ENCODE assay signal across 9 cellular contexts in genomic region chr3:151009430-151009829, GRCh38. TPM values are rescaled to one million over a fixed set of nuclear protein-coding genes. Genes with fewer than 3 reads are reported as not detected.
"Had no signal": no experiment of that assay in that cellular context is flagged by ENCODE, and none has a peak within 500 bp of the region (broad histone marks: within the 10 kb centered on the region; RNA-seq: fewer than 3 reads in every experiment).

No MANE protein-coding gene starts in this region.

- H3K4me1 ChIP-seq: HAP-1 had no signal

- H3K27ac ChIP-seq: GM23248 had no signal

- H3K9me3 Mint-ChIP-seq: HFFc6, IgD-negative memory B cell had no signal

- H3K27ac Mint-ChIP-seq: HFFc6, IgD-negative memory B cell had no signal

- H3K36me3 Mint-ChIP-seq: IgD-negative memory B cell had no signal

- H3K4me3 Mint-ChIP-seq: HFFc6, IgD-negative memory B cell had no signal

- H3K4me3 ChIP-seq: GM23248, HAP-1 had no signal

- H2AFZ ChIP-seq: GM23248 had no signal

- DNase-seq: GOT3, H7, KG1 had no signal

- H3K9me3 ChIP-seq: HAP-1 had no signal

- H3K9ac ChIP-seq: GM23248 had no signal

- H3K4me1 Mint-ChIP-seq: IgD-negative memory B cell had no signal

- H3K36me3 ChIP-seq: HAP-1 had no signal

RNA-seq across cellular contexts. Expression of gene CLRN1, which starts 36.9 kb away (rescaled TPM):
- total RNA-seq: GM23248, H4, HFFc6, HT-29 had no signal
